Comparison of ENCODE assay signal across 2 cellular contexts in the genomic region with DNA sequence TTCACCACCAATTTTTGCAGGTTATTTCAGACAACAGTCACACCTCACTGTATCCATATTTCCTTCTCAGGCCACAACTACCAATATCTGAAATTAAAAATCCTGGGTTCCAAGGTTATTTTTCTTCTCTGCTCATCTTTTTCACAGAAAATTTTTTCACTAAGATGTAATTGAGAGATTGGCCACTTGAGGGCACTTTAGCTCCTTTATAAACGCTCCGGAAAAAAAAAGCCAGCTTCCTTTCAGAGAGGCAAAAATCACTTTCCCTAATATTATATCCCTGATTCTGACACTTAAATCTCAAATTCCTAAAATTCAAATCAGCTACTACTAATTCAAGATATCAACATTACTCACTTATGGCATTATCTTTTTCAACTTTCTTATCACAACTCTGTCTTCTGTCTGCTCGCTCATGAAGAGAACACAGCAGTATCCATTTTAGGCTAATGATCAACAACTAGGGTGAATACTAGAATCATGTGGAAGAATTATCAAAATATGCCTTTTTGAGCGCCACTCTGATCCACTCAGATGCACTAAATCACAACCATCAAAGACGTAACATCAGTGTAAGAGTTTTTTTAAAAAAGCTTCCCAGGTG.
TF ChIP-seq lines count a peak whose summit lies in the region.

No MANE protein-coding gene starts in this region.

TF ChIP-seq in K562, 482 proteins besides CTCF, POLR2A, EP300 and RAD21 (continued from another document):
- TF ChIP-seq, protein P1, sequence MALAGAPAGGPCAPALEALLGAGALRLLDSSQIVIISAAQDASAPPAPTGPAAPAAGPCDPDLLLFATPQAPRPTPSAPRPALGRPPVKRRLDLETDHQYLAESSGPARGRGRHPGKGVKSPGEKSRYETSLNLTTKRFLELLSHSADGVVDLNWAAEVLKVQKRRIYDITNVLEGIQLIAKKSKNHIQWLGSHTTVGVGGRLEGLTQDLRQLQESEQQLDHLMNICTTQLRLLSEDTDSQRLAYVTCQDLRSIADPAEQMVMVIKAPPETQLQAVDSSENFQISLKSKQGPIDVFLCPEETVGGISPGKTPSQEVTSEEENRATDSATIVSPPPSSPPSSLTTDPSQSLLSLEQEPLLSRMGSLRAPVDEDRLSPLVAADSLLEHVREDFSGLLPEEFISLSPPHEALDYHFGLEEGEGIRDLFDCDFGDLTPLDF (CRISPR knock-in tag; IDR thresholded peaks at IDR 0.05): no peak
- TF ChIP-seq, protein P2, sequence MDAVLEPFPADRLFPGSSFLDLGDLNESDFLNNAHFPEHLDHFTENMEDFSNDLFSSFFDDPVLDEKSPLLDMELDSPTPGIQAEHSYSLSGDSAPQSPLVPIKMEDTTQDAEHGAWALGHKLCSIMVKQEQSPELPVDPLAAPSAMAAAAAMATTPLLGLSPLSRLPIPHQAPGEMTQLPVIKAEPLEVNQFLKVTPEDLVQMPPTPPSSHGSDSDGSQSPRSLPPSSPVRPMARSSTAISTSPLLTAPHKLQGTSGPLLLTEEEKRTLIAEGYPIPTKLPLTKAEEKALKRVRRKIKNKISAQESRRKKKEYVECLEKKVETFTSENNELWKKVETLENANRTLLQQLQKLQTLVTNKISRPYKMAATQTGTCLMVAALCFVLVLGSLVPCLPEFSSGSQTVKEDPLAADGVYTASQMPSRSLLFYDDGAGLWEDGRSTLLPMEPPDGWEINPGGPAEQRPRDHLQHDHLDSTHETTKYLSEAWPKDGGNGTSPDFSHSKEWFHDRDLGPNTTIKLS (IDR thresholded peaks at IDR 0.05; ENCODE audit: borderline replicate concordance, low read depth): no peak

TF ChIP-seq in liver, 16 proteins besides CTCF, POLR2A, EP300 and RAD21 (continued from another document):
- TF ChIP-seq, protein P3, sequence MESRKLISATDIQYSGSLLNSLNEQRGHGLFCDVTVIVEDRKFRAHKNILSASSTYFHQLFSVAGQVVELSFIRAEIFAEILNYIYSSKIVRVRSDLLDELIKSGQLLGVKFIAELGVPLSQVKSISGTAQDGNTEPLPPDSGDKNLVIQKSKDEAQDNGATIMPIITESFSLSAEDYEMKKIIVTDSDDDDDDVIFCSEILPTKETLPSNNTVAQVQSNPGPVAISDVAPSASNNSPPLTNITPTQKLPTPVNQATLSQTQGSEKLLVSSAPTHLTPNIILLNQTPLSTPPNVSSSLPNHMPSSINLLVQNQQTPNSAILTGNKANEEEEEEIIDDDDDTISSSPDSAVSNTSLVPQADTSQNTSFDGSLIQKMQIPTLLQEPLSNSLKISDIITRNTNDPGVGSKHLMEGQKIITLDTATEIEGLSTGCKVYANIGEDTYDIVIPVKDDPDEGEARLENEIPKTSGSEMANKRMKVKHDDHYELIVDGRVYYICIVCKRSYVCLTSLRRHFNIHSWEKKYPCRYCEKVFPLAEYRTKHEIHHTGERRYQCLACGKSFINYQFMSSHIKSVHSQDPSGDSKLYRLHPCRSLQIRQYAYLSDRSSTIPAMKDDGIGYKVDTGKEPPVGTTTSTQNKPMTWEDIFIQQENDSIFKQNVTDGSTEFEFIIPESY (IDR thresholded peaks at IDR 0.05): no peak
- TF ChIP-seq RXRA (IDR thresholded peaks at IDR 0.05) (no peak), HNF4A (conservative IDR thresholded peaks at IDR 0.05) (no peak)
